12 cellular contexts compared by ENCODE assay signal in the genomic region with DNA sequence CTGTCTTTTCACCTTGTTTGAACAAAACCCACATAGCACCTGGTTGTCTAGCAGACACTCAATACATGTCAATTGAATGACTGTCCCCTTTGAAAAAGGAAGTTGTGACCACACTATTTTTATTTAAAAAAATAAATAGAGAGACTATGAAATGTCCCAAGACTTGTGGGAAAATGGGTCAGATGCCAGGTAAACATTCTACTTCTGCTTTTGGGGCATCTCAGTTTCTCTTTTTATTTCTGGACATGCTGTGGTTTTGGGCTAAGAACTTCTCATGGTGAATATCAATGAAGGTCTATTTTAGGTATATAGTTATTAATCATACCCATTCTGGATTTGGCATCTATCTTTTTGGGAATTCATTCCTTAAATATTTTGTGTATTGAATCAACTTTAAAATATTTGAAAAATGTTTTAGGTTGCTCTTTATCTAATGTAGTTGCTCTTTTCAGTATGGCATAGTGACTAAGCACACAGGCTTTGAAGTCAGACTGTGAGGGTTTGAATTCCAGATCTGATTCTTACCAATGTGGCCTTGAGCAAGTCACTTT. TPM values are rescaled to one million over a fixed set of nuclear protein-coding genes. Genes with fewer than 3 reads are reported as not detected.
DNase-seq lines count a peak whose midpoint lies in the region; ATAC-seq, FAIRE-seq and TF ChIP-seq lines count a peak whose summit lies in the region.
"Had no signal": no experiment of that assay in that cellular context is flagged by ENCODE, and none has a peak within 500 bp of the region (broad histone marks: within the 10 kb centered on the region; RNA-seq: fewer than 3 reads in every experiment).

No MANE protein-coding gene starts in this region.

- peak overlapping the region; percentile 12 for H3K4me2 ChIP-seq in astrocyte (ENCODE audit: low read length)

- ATAC-seq in GM19452 (IDR thresholded peaks at IDR 0.05; ENCODE audit: unreplicated experiment) = peak; percentile 31
- ATAC-seq in HG03378 (IDR thresholded peaks at IDR 0.05; ENCODE audit: unreplicated experiment) = peak; percentile 53
- ATAC-seq in stimulated activated naive CD8-positive, alpha-beta T cell treated with anti-CD3 and anti-CD28 coated beads, Interleukin-15, amount 100 ng/mL, for 72 hours = no peak

- H3K9ac ChIP-seq in astrocyte (ENCODE audit: low read length) = no peak overlapping the region

- no peak overlapping the region for H3K4me3 ChIP-seq in astrocyte (ENCODE audit: insufficient read depth, low read depth, low read length)

- H3K27ac ChIP-seq in astrocyte (ENCODE audit: low read depth, low read length) = peak overlapping the region; percentile 29

- H3K4me3 Mint-ChIP-seq in astrocyte (ENCODE audit: unreplicated experiment) = no peak overlapping the region
- no peak overlapping the region for H3K4me3 Mint-ChIP-seq in stimulated activated naive CD8-positive, alpha-beta T cell treated with anti-CD3 and anti-CD28 coated beads, Interleukin-15, amount 100 ng/mL, for 72 hours
- H3K4me3 Mint-ChIP-seq in Calu3 (ENCODE audit: low read depth, unreplicated experiment) = no peak overlapping the region

- intact Hi-C loops in Calu3 (cut with micrococcal nuclease; ENCODE audit: unreplicated experiment) = no loop called here

- in situ Hi-C loops in ACHN (cut with HindIII; ENCODE audit: low pct_ligation_motif_present, low pct_unique_long_range_greater_than_20kb, low sequenced_read_pairs) = no loop called here

- H3K27me3 ChIP-seq in astrocyte (ENCODE audit: insufficient read depth, low read length) = no peaks in the 10 kb centered on the region

- H3K36me3 Mint-ChIP-seq in astrocyte (ENCODE audit: low read depth, unreplicated experiment) (peaks cover 4% of the 10 kb centered on the region), Calu3 (ENCODE audit: insufficient read depth, unreplicated experiment) (peaks cover 13% of the 10 kb centered on the region)

- H4K20me1 ChIP-seq in astrocyte (ENCODE audit: insufficient read depth, low read length) = no peaks in the 10 kb centered on the region

- TF ChIP-seq CTCF in astrocyte (IDR thresholded peaks at IDR 0.05; ENCODE audit: insufficient read depth, low read depth, low read length) = no peak
- TF ChIP-seq CTCF in Calu3 (IDR thresholded peaks at IDR 0.05; ENCODE audit: unreplicated experiment) = no peak

- H3K4me1 Mint-ChIP-seq in astrocyte (ENCODE audit: low read depth, unreplicated experiment) (peaks cover 15% of the 10 kb centered on the region), Calu3 (ENCODE audit: low read depth, unreplicated experiment) (peaks cover 15% of the 10 kb centered on the region)
- peaks cover 5% of the 10 kb centered on the region for H3K4me1 Mint-ChIP-seq in stimulated activated naive CD8-positive, alpha-beta T cell treated with anti-CD3 and anti-CD28 coated beads, Interleukin-15, amount 100 ng/mL, for 72 hours

- H3K79me2 ChIP-seq in astrocyte (ENCODE audit: insufficient read depth, low read length) = peaks cover 21% of the 10 kb centered on the region

- H3K27ac Mint-ChIP-seq in astrocyte (ENCODE audit: unreplicated experiment) = peak overlapping the region; percentile 4
- no peak overlapping the region for H3K27ac Mint-ChIP-seq in stimulated activated naive CD8-positive, alpha-beta T cell treated with anti-CD3 and anti-CD28 coated beads, Interleukin-15, amount 100 ng/mL, for 72 hours
- no peak overlapping the region for H3K27ac Mint-ChIP-seq in Calu3 (ENCODE audit: unreplicated experiment)
- H3K27ac Mint-ChIP-seq: nephron had no signal

- H3K4me1 ChIP-seq in astrocyte (ENCODE audit: insufficient read depth, low read length) = peaks cover 8% of the 10 kb centered on the region

- no TSS peak for BruUV-seq in Calu3 (replicated peaks; lab: Mats Ljungman, UMichigan)

- H3K27me3 Mint-ChIP-seq in astrocyte (ENCODE audit: low read depth, unreplicated experiment) (no peaks in the 10 kb centered on the region), Calu3 (ENCODE audit: unreplicated experiment) (no peaks in the 10 kb centered on the region)
- H3K27me3 Mint-ChIP-seq in stimulated activated naive CD8-positive, alpha-beta T cell treated with anti-CD3 and anti-CD28 coated beads, Interleukin-15, amount 100 ng/mL, for 72 hours = peaks cover 32% of the 10 kb centered on the region

- peak; percentile 88 for FAIRE-seq in astrocyte (lab: Jason Lieb, UNC)

- no peaks in the 10 kb centered on the region for H3K36me3 ChIP-seq in astrocyte (ENCODE audit: insufficient read depth, low read length)

- CTCF ChIA-PET in Calu3 (lab: Charles Lee) = no interaction called here

- no peak overlapping the region for H2AFZ ChIP-seq in astrocyte (ENCODE audit: low read depth, low read length)

- DNase-seq in ACHN (peak; percentile 38), astrocyte (ENCODE audit: low read depth) (peak; percentile 87), Calu3 (no peak), NCI-H1105 treated with DMSO at 0.1 percent for 48 hours (lab: John Stamatoyannopoulos, UW) (no peak)
- DNase-seq in stimulated activated naive CD8-positive, alpha-beta T cell treated with anti-CD3 and anti-CD28 coated beads, Interleukin-15, amount 100 ng/mL, for 72 hours = no peak
- no peak for DNase-seq in NK-92 treated with Interleukin-12 subunit alpha and Interleukin-12 subunit beta, amount 100 ng/mL, for 24 hours (lab: John Stamatoyannopoulos, UW)
- DNase-seq: C1 segment of cervical spinal cord; effector memory CD4-positive, alpha-beta T cell; NCI-H524 had no signal

- H3K9me3 Mint-ChIP-seq in astrocyte (ENCODE audit: unreplicated experiment) (peaks cover 5% of the 10 kb centered on the region), Calu3 (ENCODE audit: low read depth, unreplicated experiment) (no peaks in the 10 kb centered on the region)
- no peaks in the 10 kb centered on the region for H3K9me3 Mint-ChIP-seq in stimulated activated naive CD8-positive, alpha-beta T cell treated with anti-CD3 and anti-CD28 coated beads, Interleukin-15, amount 100 ng/mL, for 72 hours

- no peaks in the 10 kb centered on the region for H3K9me3 ChIP-seq in astrocyte (ENCODE audit: insufficient read depth, low read depth, low read length)

RNA-seq across cellular contexts. Expression of a gene that starts 4.4 kb away (rescaled TPM):
- 35.5 and 49.7 TPM in 2 replicates for total RNA-seq in astrocyte
- 0.73 and 0.95 TPM in 2 replicates for total RNA-seq in Calu3 (2022)

Comparison
In these comparisons a context has a peak if more than half of its experiments do, and no peak if none do; other contexts are left out.
1. DNase-seq: peak in ACHN (single experiment) and astrocyte (single experiment); none in stimulated activated naive CD8-positive, alpha-beta T cell treated with anti-CD3 and anti-CD28 coated beads, Interleukin-15, amount 100 ng/mL, for 72 hours (0 of 2), Calu3 (single experiment), NK-92 treated with Interleukin-12 subunit alpha and Interleukin-12 subunit beta, amount 100 ng/mL, for 24 hours (single experiment) and NCI-H1105 treated with DMSO at 0.1 percent for 48 hours (single experiment).
2. RNA of a gene that starts 4.4 kb away (total RNA-seq): 35.5 to 49.7 TPM in astrocyte; 0.73 to 0.95 TPM in Calu3; every median in the first group is over 10 times any median in the second.